8 cellular contexts compared by ENCODE assay signal in the genomic region with DNA sequence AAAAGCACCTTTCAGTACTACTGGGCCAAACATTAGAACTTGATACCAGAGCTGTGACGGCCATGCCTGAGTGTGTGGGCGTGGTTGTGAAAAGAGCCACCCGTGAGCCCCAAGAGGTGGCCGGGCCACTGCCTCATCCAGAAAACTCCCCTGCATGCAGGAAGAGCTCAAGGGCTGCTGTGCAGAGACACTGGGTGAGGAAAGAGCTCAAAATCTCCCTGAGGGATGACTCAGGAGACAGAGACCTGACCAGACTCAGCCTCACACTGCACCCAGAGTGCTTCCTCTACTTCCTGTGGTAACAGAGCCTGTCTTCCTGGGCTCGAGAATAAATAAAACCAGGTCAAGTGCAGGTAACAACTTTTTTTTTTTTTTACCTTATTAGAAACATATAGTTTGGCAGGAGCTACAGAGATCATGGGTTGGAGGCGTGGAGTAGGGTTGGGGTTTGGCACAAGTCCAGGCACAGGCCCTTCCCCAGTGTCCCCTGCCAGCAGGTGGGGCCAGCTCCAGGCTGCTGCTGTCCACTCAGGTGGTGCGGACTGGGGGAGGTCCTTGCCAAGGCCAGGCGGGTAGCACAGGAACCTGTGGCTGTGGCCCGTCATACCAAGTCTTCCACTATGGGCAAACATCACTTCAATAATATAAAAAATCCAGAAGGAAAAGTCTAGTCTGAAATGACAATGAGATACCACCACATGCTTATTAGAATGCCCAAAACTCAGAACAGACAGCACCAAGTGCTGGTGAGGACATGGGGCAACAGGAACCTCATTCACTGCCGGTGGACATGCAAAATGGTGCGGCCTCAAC. TPM values are rescaled to one million over a fixed set of nuclear protein-coding genes. Genes with fewer than 3 reads are reported as not detected.
DNase-seq lines count a peak whose midpoint lies in the region; ATAC-seq and TF ChIP-seq lines count a peak whose summit lies in the region.

No MANE protein-coding gene starts in this region.

- H3K4me1 ChIP-seq in left ventricle myocardium inferior, result peaks cover 96% of the 10 kb centered on the region
- H3K4me1 ChIP-seq in lower lobe of right lung, result peaks cover 78% of the 10 kb centered on the region
- peaks cover 94% of the 10 kb centered on the region for H3K4me1 ChIP-seq in upper lobe of right lung
- H3K4me1 ChIP-seq in SJCRH30, result peaks cover 2% of the 10 kb centered on the region; the same call in 1 of the 2 replicates

- intact Hi-C loops in left ventricle myocardium inferior (cut with micrococcal nuclease), result no loop called here
- intact Hi-C loops in Right ventricle myocardium superior (cut with DNase I), result no loop called here
- intact Hi-C loops in lower lobe of right lung (cut with DNase I), result no loop called here
- intact Hi-C loops in upper lobe of right lung (cut with DNase I), result no loop called here

- H3K27ac Mint-ChIP-seq in activated naive CD4-positive, alpha-beta T cell treated with anti-CD3 and anti-CD28 coated beads, Interleukin-2, amount 10 ng/mL, durations not matched to agents 7 days and 5 days, result peak overlapping the region; percentile 82

- H3K4me1 Mint-ChIP-seq in activated naive CD4-positive, alpha-beta T cell treated with anti-CD3 and anti-CD28 coated beads, Interleukin-2, amount 10 ng/mL, durations not matched to agents 7 days and 5 days, result peaks cover 70% of the 10 kb centered on the region

- no peaks in the 10 kb centered on the region for H3K27me3 Mint-ChIP-seq in activated naive CD4-positive, alpha-beta T cell treated with anti-CD3 and anti-CD28 coated beads, Interleukin-2, amount 10 ng/mL, durations not matched to agents 7 days and 5 days

- CTCF ChIA-PET in RWPE1 (lab: Yijun Ruan, JAX), result interaction anchor here (0.6 to 1.5 kb wide), 7 partner anchors 10 to 350 kb away, joined by 3 to 6 read pairs (median 4); no protein-coding TSS in a partner anchor
- CTCF ChIA-PET in activated naive CD4-positive, alpha-beta T cell treated with anti-CD3 and anti-CD28 coated beads, Interleukin-2, amount 10 ng/mL, durations not matched to agents 7 days and 5 days (lab: Charles Lee), result interaction anchor here (0.7 to 2.5 kb wide), 12 partner anchors 9 to 98 kb away, joined by 3 to 20 read pairs (median 3); a partner anchor contains a TSS

- H3K4me3 ChIP-seq in left ventricle myocardium inferior, result no peak overlapping the region
- no peak overlapping the region for H3K4me3 ChIP-seq in lower lobe of right lung
- H3K4me3 ChIP-seq in upper lobe of right lung, result no peak overlapping the region
- no peak overlapping the region for H3K4me3 ChIP-seq in SJCRH30

- POLR2A ChIA-PET in RWPE1 (lab: Yijun Ruan, JAX; ENCODE audit: low non-redundant PET), result interaction anchor here (0.6 kb wide), 2 partner anchors 14 to 152 kb away, joined by 3 to 4 read pairs; no protein-coding TSS in a partner anchor

- H3K4me3 Mint-ChIP-seq in activated naive CD4-positive, alpha-beta T cell treated with anti-CD3 and anti-CD28 coated beads, Interleukin-2, amount 10 ng/mL, durations not matched to agents 7 days and 5 days, result peak overlapping the region; percentile 23

- H3K27me3 ChIP-seq in left ventricle myocardium inferior (ENCODE audit: low read depth) (no peaks in the 10 kb centered on the region), lower lobe of right lung (ENCODE audit: low read depth) (no peaks in the 10 kb centered on the region), upper lobe of right lung (no peaks in the 10 kb centered on the region), SJCRH30 (no peaks in the 10 kb centered on the region)

- TF ChIP-seq CTCF in left ventricle myocardium inferior (IDR thresholded peaks at IDR 0.05; ENCODE audit: borderline replicate concordance) (no peak), RWPE1 (conservative IDR thresholded peaks at IDR 0.05; ENCODE audit: low read depth) (no peak), lower lobe of right lung (IDR thresholded peaks at IDR 0.05) (no peak), upper lobe of right lung (IDR thresholded peaks at IDR 0.05) (peak; percentile 9)

- peaks cover 3% of the 10 kb centered on the region for H3K36me3 Mint-ChIP-seq in activated naive CD4-positive, alpha-beta T cell treated with anti-CD3 and anti-CD28 coated beads, Interleukin-2, amount 10 ng/mL, durations not matched to agents 7 days and 5 days

- no peaks in the 10 kb centered on the region for H3K9me3 Mint-ChIP-seq in activated naive CD4-positive, alpha-beta T cell treated with anti-CD3 and anti-CD28 coated beads, Interleukin-2, amount 10 ng/mL, durations not matched to agents 7 days and 5 days

- H3K36me3 ChIP-seq in left ventricle myocardium inferior, result no peaks in the 10 kb centered on the region
- no peaks in the 10 kb centered on the region for H3K36me3 ChIP-seq in lower lobe of right lung
- no peaks in the 10 kb centered on the region for H3K36me3 ChIP-seq in upper lobe of right lung
- H3K36me3 ChIP-seq in SJCRH30, result no peaks in the 10 kb centered on the region

- H3K9me3 ChIP-seq in left ventricle myocardium inferior (replicated peaks) (no peaks in the 10 kb centered on the region), lower lobe of right lung (no peaks in the 10 kb centered on the region), upper lobe of right lung (no peaks in the 10 kb centered on the region), SJCRH30 (replicated peaks) (no peaks in the 10 kb centered on the region)

- H3K27ac ChIP-seq in left ventricle myocardium inferior (replicated peaks), result no peak overlapping the region
- peak overlapping the region; percentile 85 for H3K27ac ChIP-seq in RWPE1
- peak overlapping the region; percentile 76 for H3K27ac ChIP-seq in lower lobe of right lung
- peak overlapping the region; percentile 42 for H3K27ac ChIP-seq in upper lobe of right lung
- no peak overlapping the region for H3K27ac ChIP-seq in SJCRH30

- ATAC-seq in Right ventricle myocardium superior (ENCODE audit: poor library complexity) (no peak), lower lobe of right lung (peak; percentile 55 to 73), upper lobe of right lung (peak; percentile 65), GM19324 (IDR thresholded peaks at IDR 0.05; ENCODE audit: low FRiP score, unreplicated experiment) (no peak)

- DNase-seq in left ventricle myocardium inferior (peak; percentile 33), Right ventricle myocardium superior (no peak), RWPE1 (ENCODE audit: low spot score) (peak; percentile 88), lower lobe of right lung (peak; percentile 78), upper lobe of right lung (peak; percentile 85), SJCRH30 (no peak)
- peak; percentile 63 for DNase-seq in activated naive CD4-positive, alpha-beta T cell treated with anti-CD3 and anti-CD28 coated beads, Interleukin-2, amount 10 ng/mL, durations not matched to agents 7 days and 5 days

RNA-seq across cellular contexts. Expression of a gene that starts 25.5 kb away (rescaled TPM):
- 7.9 TPM for total RNA-seq in left ventricle myocardium inferior
- 7.5 TPM for total RNA-seq in Right ventricle myocardium superior
- total RNA-seq in lower lobe of right lung, result 19.7 TPM
- total RNA-seq in upper lobe of right lung, result 17.7 TPM
- total RNA-seq in SJCRH30 (2014; rRNA removed; shearing (Covaris generic)), result 9.1 and 10.1 TPM in 2 replicates

RNA-seq across cellular contexts. Expression of a gene that starts 47.0 kb away (rescaled TPM):
- total RNA-seq in left ventricle myocardium inferior (153 TPM), Right ventricle myocardium superior (182 TPM), lower lobe of right lung (195 TPM), upper lobe of right lung (201 TPM)
- 86.8 and 88.3 TPM in 2 replicates for total RNA-seq in SJCRH30 (2014; rRNA removed; shearing (Covaris generic))

RNA-seq across cellular contexts. Expression of a gene that starts 58.4 kb away (rescaled TPM):
- total RNA-seq in left ventricle myocardium inferior (24.1 TPM), Right ventricle myocardium superior (26.0 TPM), lower lobe of right lung (30.6 TPM), upper lobe of right lung (34.6 TPM)
- 7.4 and 7.5 TPM in 2 replicates for total RNA-seq in SJCRH30 (2014; rRNA removed; shearing (Covaris generic))

Comparison
In these comparisons a context has a peak if more than half of its experiments do, and no peak if none do; other contexts are left out.
1. DNase-seq: peak in left ventricle myocardium inferior (single experiment), RWPE1 (single experiment), activated naive CD4-positive, alpha-beta T cell treated with anti-CD3 and anti-CD28 coated beads, Interleukin-2, amount 10 ng/mL, durations not matched to agents 7 days and 5 days (single experiment), lower lobe of right lung (single experiment) and upper lobe of right lung (single experiment); none in Right ventricle myocardium superior (single experiment) and SJCRH30 (0 of 2).
2. H3K27ac ChIP-seq: peak in RWPE1 (single experiment), lower lobe of right lung (single experiment) and upper lobe of right lung (single experiment); none in left ventricle myocardium inferior (single experiment) and SJCRH30 (single experiment).
3. ATAC-seq: peak in lower lobe of right lung (2 of 2) and upper lobe of right lung (single experiment); none in Right ventricle myocardium superior (single experiment) and GM19324 (single experiment).